ENCODE assay signal across 8 cellular contexts in genomic region chr19:39846678-39847486, GRCh38. TPM values are rescaled to one million over a fixed set of nuclear protein-coding genes. Genes with fewer than 3 reads are reported as not detected.
A peak's percentile ranks its signal among the peaks of the same experiment; 100 is the strongest.
DNase-seq lines count a peak whose midpoint lies in the region; ATAC-seq and TF ChIP-seq lines count a peak whose summit lies in the region.

No MANE protein-coding gene starts in this region.

- H3K9me3 ChIP-seq in Caco-2 (no peaks in the 10 kb centered on the region), NT2/D1 (ENCODE audit: insufficient read depth, low read length) (no peaks in the 10 kb centered on the region)

- H3K36me3 ChIP-seq in Caco-2 (ENCODE audit: control insufficient read depth, insufficient read depth, low read length) (no peaks in the 10 kb centered on the region; the same call in 1 of the 2 replicates), NT2/D1 (ENCODE audit: insufficient read depth, insufficient read length, low read length) (peaks cover 3% of the 10 kb centered on the region)

- peak; percentile 39 to 68 for DNase-seq in Caco-2
- no peak for DNase-seq in NT2/D1 (ENCODE audit: low read depth, low spot score)
- no peak for DNase-seq in effector memory CD8-positive, alpha-beta T cell
- DNase-seq in natural killer cell treated with Interleukin-12 subunit alpha and Interleukin-12 subunit beta and Interleukin-15 and Interleukin-18, amount 100 ng/mL, for 72 hours (ENCODE audit: low spot score), result no peak
- no peak for DNase-seq in cerebellar nuclear complex (lab: John Stamatoyannopoulos, UW)
- DNase-seq in NCI-H2081 (lab: John Stamatoyannopoulos, UW), result no peak
- no peak for DNase-seq in NCI-H510A treated with DMSO at 0.1 percent for 48 hours (lab: John Stamatoyannopoulos, UW)
- DNase-seq in activated CD4-positive, alpha-beta T cell treated with anti-CD3 and anti-CD28 coated beads, Interleukin-2, amount 50 U/mL, for 4 hours, result no peak

- H3K36me3 Mint-ChIP-seq in Caco-2 (ENCODE audit: insufficient read depth, unreplicated experiment), result peaks cover 32% of the 10 kb centered on the region
- peaks cover 11% of the 10 kb centered on the region for H3K36me3 Mint-ChIP-seq in effector memory CD8-positive, alpha-beta T cell (ENCODE audit: insufficient read depth)
- no peaks in the 10 kb centered on the region for H3K36me3 Mint-ChIP-seq in natural killer cell treated with Interleukin-12 subunit alpha and Interleukin-12 subunit beta and Interleukin-15 and Interleukin-18, amount 100 ng/mL, for 72 hours

- no peaks in the 10 kb centered on the region for H3K27me3 Mint-ChIP-seq in Caco-2 (ENCODE audit: insufficient read depth, unreplicated experiment)
- H3K27me3 Mint-ChIP-seq in effector memory CD8-positive, alpha-beta T cell, result peaks cover 0 to 4% of the 10 kb centered on the region in 2 donors
- H3K27me3 Mint-ChIP-seq in natural killer cell treated with Interleukin-12 subunit alpha and Interleukin-12 subunit beta and Interleukin-15 and Interleukin-18, amount 100 ng/mL, for 72 hours, result peaks cover 5 to 6% of the 10 kb centered on the region in 2 donors

- CTCF ChIA-PET in Caco-2 (lab: Charles Lee), result interaction anchor here (0.7 to 2.7 kb wide), 5 partner anchors 9 to 150 kb away, joined by 3 to 14 read pairs (median 5); partner anchors contain the start of genes DYRK1B, PSMC4 and ZNF546

- H3K27ac Mint-ChIP-seq in Caco-2 (ENCODE audit: unreplicated experiment), result peak overlapping the region; percentile 81
- peak overlapping the region; percentile 95 to 96 for H3K27ac Mint-ChIP-seq in effector memory CD8-positive, alpha-beta T cell
- peak overlapping the region; percentile 77 to 94 for H3K27ac Mint-ChIP-seq in natural killer cell treated with Interleukin-12 subunit alpha and Interleukin-12 subunit beta and Interleukin-15 and Interleukin-18, amount 100 ng/mL, for 72 hours

- H3K27me3 ChIP-seq in Caco-2 (replicated peaks; ENCODE audit: control insufficient read depth, insufficient read depth, low read length) (no peaks in the 10 kb centered on the region), NT2/D1 (ENCODE audit: insufficient read depth, insufficient read length) (no peaks in the 10 kb centered on the region)

- peak overlapping the region; percentile 98 for H3K9ac ChIP-seq in NT2/D1 (ENCODE audit: insufficient read length, low read depth)

- peaks cover 10% of the 10 kb centered on the region for H3K9me3 Mint-ChIP-seq in Caco-2 (ENCODE audit: unreplicated experiment)
- H3K9me3 Mint-ChIP-seq in effector memory CD8-positive, alpha-beta T cell, result no peaks in the 10 kb centered on the region
- no peaks in the 10 kb centered on the region for H3K9me3 Mint-ChIP-seq in natural killer cell treated with Interleukin-12 subunit alpha and Interleukin-12 subunit beta and Interleukin-15 and Interleukin-18, amount 100 ng/mL, for 72 hours

- H3K4me1 Mint-ChIP-seq in Caco-2 (ENCODE audit: low read depth, unreplicated experiment), result peaks cover 54% of the 10 kb centered on the region
- H3K4me1 Mint-ChIP-seq in effector memory CD8-positive, alpha-beta T cell (ENCODE audit: low read depth in 2 of 2), result peaks cover 38 to 45% of the 10 kb centered on the region in 2 donors
- H3K4me1 Mint-ChIP-seq in natural killer cell treated with Interleukin-12 subunit alpha and Interleukin-12 subunit beta and Interleukin-15 and Interleukin-18, amount 100 ng/mL, for 72 hours (ENCODE audit: low read depth in 2 of 2), result peaks cover 40 to 41% of the 10 kb centered on the region in 2 donors

- peaks cover 25% of the 10 kb centered on the region for H3K4me1 ChIP-seq in Caco-2
- peaks cover 2% of the 10 kb centered on the region for H3K4me1 ChIP-seq in NT2/D1 (ENCODE audit: insufficient read depth, insufficient read length)

- no peak for TF ChIP-seq CTCF in Caco-2 (IDR thresholded peaks at IDR 0.05; ENCODE audit: insufficient read depth in 1 of 2, low read depth in 1 of 2, low read length in 1 of 2, severe bottlenecking in 1 of 2, unreplicated experiment in 1 of 2)

- POLR2A ChIA-PET in Caco-2 (lab: Charles Lee), result interaction anchor here (0.5 to 2.4 kb wide), 4 partner anchors 124 to 438 kb away, joined by 3 to 21 read pairs (median 4); partner anchors contain the start of genes PSMC4 and RPS16

- intact Hi-C loops in Caco-2 (cut with micrococcal nuclease; ENCODE audit: unreplicated experiment), result no loop called here

- ATAC-seq in effector memory CD8-positive, alpha-beta T cell (replicated peaks), result no peak
- no peak for ATAC-seq in natural killer cell treated with Interleukin-12 subunit alpha and Interleukin-12 subunit beta and Interleukin-15 and Interleukin-18, amount 100 ng/mL, for 72 hours

- H3K4me3 ChIP-seq in Caco-2 (ENCODE audit: low read depth, low read length), result peak overlapping the region; percentile 79
- peak overlapping the region; percentile 51 for H3K4me3 ChIP-seq in NT2/D1 (ENCODE audit: insufficient read length, low read depth)

- BruUV-seq in Caco-2 (replicated peaks; lab: Mats Ljungman, UMichigan), result TSS peak; percentile 100

- H3K4me3 Mint-ChIP-seq in Caco-2 (ENCODE audit: unreplicated experiment), result peak overlapping the region; percentile 88
- peak overlapping the region; percentile 88 to 89 for H3K4me3 Mint-ChIP-seq in effector memory CD8-positive, alpha-beta T cell
- H3K4me3 Mint-ChIP-seq in natural killer cell treated with Interleukin-12 subunit alpha and Interleukin-12 subunit beta and Interleukin-15 and Interleukin-18, amount 100 ng/mL, for 72 hours, result peak overlapping the region; percentile 88

RNA-seq across cellular contexts. Expression of gene FBL, which starts 0.7 kb away (rescaled TPM):
- 374 and 411 TPM in 2 replicates for total RNA-seq in Caco-2 (2022)
- 100 to 1,000 TPM; 304 to 505 TPM for total RNA-seq in natural killer cell treated with Interleukin-12 subunit alpha and Interleukin-12 subunit beta and Interleukin-15 and Interleukin-18, amount 100 ng/mL, for 72 hours

RNA-seq across cellular contexts. Expression of gene DYRK1B, which starts 12.9 kb away (rescaled TPM):
- total RNA-seq in Caco-2 (2022), result 4.8 and 5.4 TPM in 2 replicates
- total RNA-seq in natural killer cell treated with Interleukin-12 subunit alpha and Interleukin-12 subunit beta and Interleukin-15 and Interleukin-18, amount 100 ng/mL, for 72 hours, result 10 to 100 TPM in 1 of 2 donors, 1 to 10 TPM in 1; 7.5 to 10.5 TPM

Comparison
In these comparisons a context has a peak if more than half of its experiments do, and no peak if none do; other contexts are left out.
1. DNase-seq: peak in Caco-2 (2 of 2); none in NT2/D1 (single experiment), effector memory CD8-positive, alpha-beta T cell (0 of 3), natural killer cell treated with Interleukin-12 subunit alpha and Interleukin-12 subunit beta and Interleukin-15 and Interleukin-18, amount 100 ng/mL, for 72 hours (single experiment), cerebellar nuclear complex (0 of 2), NCI-H2081 (0 of 2), NCI-H510A treated with DMSO at 0.1 percent for 48 hours (single experiment) and activated CD4-positive, alpha-beta T cell treated with anti-CD3 and anti-CD28 coated beads, Interleukin-2, amount 50 U/mL, for 4 hours (0 of 2).
2. Peak in every context shown above with its lines, with median percentiles within 50 percentile points of each other: H3K27ac Mint-ChIP-seq and H3K4me3 Mint-ChIP-seq.